Comparison of ENCODE assay signal across 21 cellular contexts in the genomic region with DNA sequence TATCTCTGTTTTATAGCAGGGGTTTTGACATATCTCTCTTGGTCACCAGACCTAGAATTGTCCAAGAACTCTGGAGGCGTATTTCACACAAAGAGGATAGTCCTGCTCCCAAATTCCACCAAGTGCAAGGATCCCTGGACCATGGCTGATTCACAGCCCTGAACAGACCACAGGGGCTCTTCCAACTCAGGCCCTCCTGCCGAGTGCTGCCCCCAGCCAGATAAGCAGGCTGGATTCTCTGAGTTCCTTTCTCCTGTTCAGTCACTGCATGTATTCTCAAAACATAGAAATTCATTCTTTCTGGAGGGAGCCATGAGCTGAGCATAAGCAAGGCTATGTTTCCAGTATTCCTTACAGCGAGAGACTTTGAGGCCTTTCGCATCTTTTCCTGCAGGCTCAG. TPM values are rescaled to one million over a fixed set of nuclear protein-coding genes. Genes with fewer than 3 reads are reported as not detected.
DNase-seq lines count a peak whose midpoint lies in the region; ATAC-seq, FAIRE-seq and TF ChIP-seq lines count a peak whose summit lies in the region.
"Had no signal": no experiment of that assay in that cellular context is flagged by ENCODE, and none has a peak within 500 bp of the region (broad histone marks: within the 10 kb centered on the region; RNA-seq: fewer than 3 reads in every experiment).

No MANE protein-coding gene starts in this region.

- no peak overlapping the region for H2AFZ ChIP-seq in astrocyte (ENCODE audit: low read depth, low read length)
- peak overlapping the region; percentile 3 for H2AFZ ChIP-seq in neuronal stem cell (ENCODE audit: low read length)

- no peaks in the 10 kb centered on the region for H3K4me1 Mint-ChIP-seq in astrocyte (ENCODE audit: low read depth, unreplicated experiment)
- no peaks in the 10 kb centered on the region for H3K4me1 Mint-ChIP-seq in type B pancreatic cell (ENCODE audit: unreplicated experiment)

- no peak overlapping the region for H2BK12ac ChIP-seq in neuronal stem cell (ENCODE audit: low read length)

- no peak overlapping the region for H2BK15ac ChIP-seq in neuronal stem cell (ENCODE audit: low read length)

- no peaks in the 10 kb centered on the region for H3K9me3 Mint-ChIP-seq in astrocyte (ENCODE audit: unreplicated experiment)
- no peaks in the 10 kb centered on the region for H3K9me3 Mint-ChIP-seq in type B pancreatic cell

- no peak overlapping the region for H3K18ac ChIP-seq in neuronal stem cell (ENCODE audit: low read length)

- no peak overlapping the region for H3K27ac Mint-ChIP-seq in astrocyte (ENCODE audit: unreplicated experiment)
- H3K27ac Mint-ChIP-seq in type B pancreatic cell = no peak overlapping the region

- H3K27me3 Mint-ChIP-seq in astrocyte (ENCODE audit: low read depth, unreplicated experiment) (peaks cover 6% of the 10 kb centered on the region), type B pancreatic cell (peaks cover 4% of the 10 kb centered on the region)
- H3K27me3 Mint-ChIP-seq: CD4-positive, alpha-beta T cell had no signal

- no peak overlapping the region for H3K14ac ChIP-seq in neuronal stem cell (ENCODE audit: low read length)

- H3K4me1 ChIP-seq in astrocyte (ENCODE audit: insufficient read depth, low read length) (no peaks in the 10 kb centered on the region), neuronal stem cell (ENCODE audit: control insufficient read depth in 2 of 2, insufficient read depth in 1 of 2, low read depth in 1 of 2, low read length in 2 of 2) (peaks cover 0 to 5% of the 10 kb centered on the region in 2 donors)
- H3K4me1 ChIP-seq: BE2C had no signal

- WGBS in neuronal stem cell (ENCODE audit: extremely low coverage in 2 of 2, insufficient read length in 2 of 2, insufficient replicate concordance in 1 of 2), 2 donors = no CpG with 5 or more reads among the region's 4 CpGs

- DNase-seq in astrocyte (ENCODE audit: low read depth) = no peak
- peak; percentile 51 for DNase-seq in brain microvascular endothelial cell
- DNase-seq in neuronal stem cell (ENCODE audit: low spot score) = no peak
- DNase-seq in type B pancreatic cell (ENCODE audit: extremely low spot score, unreplicated experiment) = no peak
- no peak for DNase-seq in left colon
- DNase-seq: ACHN; BE2C; C1 segment of cervical spinal cord; Caco-2; CD4-positive, alpha-beta T cell; DMS153; DMS79 treated with DMSO at 0.1 percent for 48 hours; GF-D8; IMR-90; KBM-7 had no signal

- no peaks in the 10 kb centered on the region for H3K27me3 ChIP-seq in astrocyte (ENCODE audit: insufficient read depth, low read length)
- H3K27me3 ChIP-seq in brain microvascular endothelial cell (replicated peaks) = no peaks in the 10 kb centered on the region
- H3K27me3 ChIP-seq in neuronal stem cell (ENCODE audit: control insufficient read depth in 3 of 3, insufficient read depth in 3 of 3, low read depth in 1 of 3, low read length in 3 of 3) = no peaks in the 10 kb centered on the region
- H3K27me3 ChIP-seq: BE2C had no signal

- no peak overlapping the region for H3K4me3 ChIP-seq in astrocyte (ENCODE audit: insufficient read depth, low read depth, low read length)
- no peak overlapping the region for H3K4me3 ChIP-seq in brain microvascular endothelial cell (ENCODE audit: low read depth, low read length)
- no peak overlapping the region for H3K4me3 ChIP-seq in neuronal stem cell (ENCODE audit: low read length in 2 of 2)
- H3K4me3 ChIP-seq: HAP-1 had no signal

- no peaks in the 10 kb centered on the region for H3K79me2 ChIP-seq in astrocyte (ENCODE audit: insufficient read depth, low read length)

- H2AK5ac ChIP-seq in neuronal stem cell (ENCODE audit: low read depth, low read length) = no peak overlapping the region

- peak overlapping the region; percentile 30 for H3K4me2 ChIP-seq in astrocyte (ENCODE audit: low read length)
- no peak overlapping the region for H3K4me2 ChIP-seq in neuronal stem cell (ENCODE audit: insufficient read depth, low read length, poor library complexity, severe bottlenecking)

- in situ Hi-C loops in brain microvascular endothelial cell (cut with HindIII; ENCODE audit: low pct_ligation_motif_present, low sequenced_read_pairs) = no loop called here

- no peaks in the 10 kb centered on the region for H3K79me1 ChIP-seq in neuronal stem cell (ENCODE audit: low read depth, low read length)

- no peak overlapping the region for H2BK120ac ChIP-seq in neuronal stem cell (ENCODE audit: low read depth, low read length)

- intact Hi-C loops in left colon (cut with DNase I, micrococcal nuclease) = no loop called here

- H3K27ac ChIP-seq in astrocyte (ENCODE audit: low read depth, low read length) (no peak overlapping the region), brain microvascular endothelial cell (no peak overlapping the region), neuronal stem cell (replicated peaks; ENCODE audit: low read length) (no peak overlapping the region)

- H3K4ac ChIP-seq in neuronal stem cell (ENCODE audit: low read length) = no peak overlapping the region

- no peak for TF ChIP-seq POLR2A in GM18505 (IDR thresholded peaks at IDR 0.05; ENCODE audit: borderline replicate concordance, extremely low read depth, insufficient read depth, insufficient read length)

- no peak for FAIRE-seq in astrocyte (lab: Jason Lieb, UNC)
- FAIRE-seq: A204.1, H1, HTR-8/SVneo had no signal

- no peak overlapping the region for H3K9ac ChIP-seq in astrocyte (ENCODE audit: low read length)
- no peak overlapping the region for H3K9ac ChIP-seq in neuronal stem cell (ENCODE audit: low read depth, low read length, poor library complexity)

- H4K20me1 ChIP-seq in astrocyte (ENCODE audit: insufficient read depth, low read length) = no peaks in the 10 kb centered on the region

- H3K9me3 ChIP-seq in astrocyte (ENCODE audit: insufficient read depth, low read depth, low read length) (no peaks in the 10 kb centered on the region), neuronal stem cell (replicated peaks in 1 of 2; ENCODE audit: control insufficient read depth in 2 of 2, insufficient read depth in 1 of 2, low read depth in 1 of 2, low read length in 2 of 2) (peaks cover 0 to 12% of the 10 kb centered on the region in 2 donors)
- H3K9me3 ChIP-seq: BE2C, HAP-1 had no signal

- H3K36me3 ChIP-seq in astrocyte (ENCODE audit: insufficient read depth, low read length) = no peaks in the 10 kb centered on the region
- H3K36me3 ChIP-seq in brain microvascular endothelial cell (replicated peaks) = no peaks in the 10 kb centered on the region
- no peaks in the 10 kb centered on the region for H3K36me3 ChIP-seq in neuronal stem cell (replicated peaks in 1 of 2; ENCODE audit: control insufficient read depth in 2 of 2, insufficient read depth in 2 of 2, low read length in 2 of 2)
- H3K36me3 ChIP-seq: BE2C, HAP-1 had no signal

- no peak overlapping the region for H2BK5ac ChIP-seq in neuronal stem cell (ENCODE audit: low read length)

- TF ChIP-seq CTCF in astrocyte (IDR thresholded peaks at IDR 0.05; ENCODE audit: insufficient read depth, low read depth, low read length) (no peak), brain microvascular endothelial cell (IDR thresholded peaks at IDR 0.05; ENCODE audit: low read depth, low read length, missing control alignments) (no peak), type B pancreatic cell (conservative IDR thresholded peaks at IDR 0.05) (no peak)

- H4K91ac ChIP-seq in neuronal stem cell (ENCODE audit: low read depth, low read length, poor library complexity) = no peak overlapping the region

- H3K23ac ChIP-seq in neuronal stem cell (ENCODE audit: low read depth, low read length, poor library complexity) = no peak overlapping the region

- H3K4me3 Mint-ChIP-seq in astrocyte (ENCODE audit: unreplicated experiment) (no peak overlapping the region), type B pancreatic cell (no peak overlapping the region)
- H3K4me3 Mint-ChIP-seq: CD4-positive, alpha-beta T cell had no signal

- H3K36me3 Mint-ChIP-seq in astrocyte (ENCODE audit: low read depth, unreplicated experiment) (no peaks in the 10 kb centered on the region), type B pancreatic cell (no peaks in the 10 kb centered on the region)

- ATAC-seq in HG03159 (IDR thresholded peaks at IDR 0.05; ENCODE audit: unreplicated experiment) (no peak), left colon (no peak), GM18505 (IDR thresholded peaks at IDR 0.05; ENCODE audit: unreplicated experiment) (no peak)

- no peak overlapping the region for H4K8ac ChIP-seq in neuronal stem cell (ENCODE audit: low read depth, low read length)

RNA-seq across cellular contexts. Expression of gene PLEKHB1, which starts 13.4 kb away (rescaled TPM):
- total RNA-seq in astrocyte = 4.5 and 5.8 TPM in 2 replicates
- polyA plus RNA-seq in neuronal stem cell (2013, experiment 1 of 2) = 61.3 TPM
- 62.8 TPM for polyA plus RNA-seq in neuronal stem cell (2013, experiment 2 of 2)
- total RNA-seq in type B pancreatic cell (ENCODE audit: low replicate concordance) = 15.7 and 16.5 TPM in 2 replicates
- total RNA-seq in left colon = 10 to 100 TPM; 11.9 to 15.7 TPM

RNA-seq across cellular contexts. Expression of gene FAM168A, which starts 35.1 kb away (rescaled TPM):
- total RNA-seq in astrocyte = 44.8 and 51.7 TPM in 2 replicates
- polyA plus RNA-seq in neuronal stem cell (2013, experiment 1 of 2) = 23.1 TPM
- polyA plus RNA-seq in neuronal stem cell (2013, experiment 2 of 2) = 24.7 TPM
- total RNA-seq in type B pancreatic cell (ENCODE audit: low replicate concordance) = 25.5 and 39.6 TPM in 2 replicates
- total RNA-seq in left colon = 10 to 100 TPM; 18.8 to 23.3 TPM
